ENCODE assay signal across 7 cellular contexts in genomic region chr1:148245843-148246242, GRCh38.
DNase-seq lines count a peak whose midpoint lies in the region; ATAC-seq, FAIRE-seq and TF ChIP-seq lines count a peak whose summit lies in the region.
"Not testable (repeated sequence)": the region's sequence is repeated elsewhere in the genome, so short reads cannot be mapped to it uniquely, and the experiment has no call there.

No MANE protein-coding gene starts in this region.

- not testable (repeated sequence) for H3K27ac ChIP-seq in GM23338 (ENCODE audit: low read depth); HUES64 (ENCODE audit: low read depth, low read length); astrocyte (ENCODE audit: low read depth, low read length); neural progenitor cell
- H3K27ac ChIP-seq in hepatocyte = peak overlapping the region; percentile 31

- not testable (repeated sequence) for H3K79me2 ChIP-seq in GM23338 (replicated peaks; ENCODE audit: insufficient read depth); astrocyte (ENCODE audit: insufficient read depth, low read length); hepatocyte; neural progenitor cell (ENCODE audit: low read depth)

- not testable (repeated sequence) for H3K9me2 ChIP-seq in GM23338 (ENCODE audit: insufficient read depth); hepatocyte (replicated peaks; ENCODE audit: insufficient read depth)

- not testable (repeated sequence) for H4K20me1 ChIP-seq in GM23338 (replicated peaks; ENCODE audit: insufficient read depth); astrocyte (ENCODE audit: insufficient read depth, low read length); hepatocyte (ENCODE audit: insufficient read depth, poor library complexity, severe bottlenecking); neural progenitor cell (ENCODE audit: low read depth)

- H3K4me1 ChIP-seq in GM23338 (ENCODE audit: insufficient read depth); HUES64 (ENCODE audit: insufficient read depth, low read length); astrocyte (ENCODE audit: insufficient read depth, low read length); hepatocyte (ENCODE audit: insufficient read depth); neural progenitor cell: not testable (repeated sequence)

- H3K36me3 ChIP-seq in GM23338 (ENCODE audit: insufficient read depth); HUES64 (ENCODE audit: insufficient read depth, low read length); astrocyte (ENCODE audit: insufficient read depth, low read length); hepatocyte (replicated peaks; ENCODE audit: insufficient read depth, low read depth); neural progenitor cell: not testable (repeated sequence)

- not testable (repeated sequence) for H3K36me3 Mint-ChIP-seq in GM23338 (ENCODE audit: low read depth); astrocyte (ENCODE audit: low read depth, unreplicated experiment); glutamatergic neuron (ENCODE audit: unreplicated experiment); neural progenitor cell

- not testable (repeated sequence) for TF ChIP-seq CTCF in AG10803 (conservative IDR thresholded peaks at IDR 0.05; ENCODE audit: low read length); GM23338 (conservative IDR thresholded peaks at IDR 0.05; ENCODE audit: low read depth in 2 of 2); astrocyte (IDR thresholded peaks at IDR 0.05; ENCODE audit: insufficient read depth, low read depth, low read length); glutamatergic neuron (IDR thresholded peaks at IDR 0.05; ENCODE audit: partially characterized antibody, unreplicated experiment); hepatocyte (IDR thresholded peaks at IDR 0.05; ENCODE audit: poor library complexity); neural progenitor cell (IDR thresholded peaks at IDR 0.05)

- H3F3A ChIP-seq in GM23338 (replicated peaks; ENCODE audit: low read depth); neural progenitor cell (ENCODE audit: low read depth): not testable (repeated sequence)

- FAIRE-seq in astrocyte (lab: Jason Lieb, UNC) = not testable (repeated sequence)

- not testable (repeated sequence) for H3K9me3 ChIP-seq in HUES64 (ENCODE audit: insufficient read depth, low read depth, low read length); astrocyte (ENCODE audit: insufficient read depth, low read depth, low read length); hepatocyte (ENCODE audit: low read depth); neural progenitor cell (ENCODE audit: low read depth)

- H3K4me2 ChIP-seq in GM23338 (peak overlapping the region; percentile 76), astrocyte (ENCODE audit: low read length) (peak overlapping the region; percentile 52), hepatocyte (peak overlapping the region; percentile 56), neural progenitor cell (peak overlapping the region; percentile 22)

- H2AFZ ChIP-seq in GM23338; astrocyte (ENCODE audit: low read depth, low read length); neural progenitor cell (replicated peaks): not testable (repeated sequence)
- H2AFZ ChIP-seq in hepatocyte = peak overlapping the region; percentile 63

- H3K4me3 ChIP-seq in AG10803 (ENCODE audit: low read length) = peak overlapping the region; percentile 33
- peak overlapping the region; percentile 62 for H3K4me3 ChIP-seq in GM23338
- H3K4me3 ChIP-seq in HUES64 (ENCODE audit: low read length) = peak overlapping the region; percentile 56
- not testable (repeated sequence) for H3K4me3 ChIP-seq in astrocyte (ENCODE audit: insufficient read depth, low read depth, low read length); hepatocyte
- peak overlapping the region; percentile 11 for H3K4me3 ChIP-seq in neural progenitor cell

- DNase-seq in AG10803 (ENCODE audit: low read depth); GM23338 (ENCODE audit: low spot score); astrocyte (ENCODE audit: low read depth); hepatocyte (ENCODE audit: low spot score); neural progenitor cell (ENCODE audit: low spot score): not testable (repeated sequence)
- DNase-seq in glutamatergic neuron = peak; percentile 50

- H3K9ac ChIP-seq in HUES64 (ENCODE audit: low read depth, low read length) = peak overlapping the region; percentile 47; the same call in 1 of the 2 replicates
- H3K9ac ChIP-seq in astrocyte (ENCODE audit: low read length); neural progenitor cell: not testable (repeated sequence)

- not testable (repeated sequence) for H3K27me3 ChIP-seq in GM23338 (ENCODE audit: insufficient read depth); HUES64 (ENCODE audit: insufficient read depth, low read length); astrocyte (ENCODE audit: insufficient read depth, low read length); hepatocyte; neural progenitor cell

- ATAC-seq in GM23338 = peak; percentile 42

- H3K27ac Mint-ChIP-seq in GM23338; astrocyte (ENCODE audit: unreplicated experiment); glutamatergic neuron (ENCODE audit: unreplicated experiment); neural progenitor cell: not testable (repeated sequence)

- not testable (repeated sequence) for H3K4me3 Mint-ChIP-seq in GM23338; astrocyte (ENCODE audit: unreplicated experiment); glutamatergic neuron (ENCODE audit: unreplicated experiment); neural progenitor cell

- 0% methylated on average over 2 of the region's 25 CpGs for WGBS in HUES64
- 25% methylated on average over 8 of the region's 25 CpGs for WGBS in hepatocyte (ENCODE audit: low lambda C conversion rate, missing lambda C conversion rate)

- not testable (repeated sequence) for H3K4me1 Mint-ChIP-seq in GM23338; astrocyte (ENCODE audit: low read depth, unreplicated experiment); glutamatergic neuron (ENCODE audit: low read depth, unreplicated experiment); neural progenitor cell

- H3K9me3 Mint-ChIP-seq in GM23338; astrocyte (ENCODE audit: unreplicated experiment); glutamatergic neuron (ENCODE audit: unreplicated experiment); neural progenitor cell: not testable (repeated sequence)

- not testable (repeated sequence) for H3K27me3 Mint-ChIP-seq in GM23338 (ENCODE audit: insufficient read depth, low read depth, poor library complexity); astrocyte (ENCODE audit: low read depth, unreplicated experiment); glutamatergic neuron (ENCODE audit: unreplicated experiment); neural progenitor cell (ENCODE audit: insufficient read depth, low read depth)

Comparison
In these comparisons a context has a peak if more than half of its experiments do, and no peak if none do; other contexts are left out.
1. H3K4me2 ChIP-seq: peak in every context shown above with its lines; median percentile 76 in GM23338; 56 in hepatocyte; 52 in astrocyte; 22 in neural progenitor cell.